Comparison of ENCODE assay signal across 9 cellular contexts in the genomic region with DNA sequence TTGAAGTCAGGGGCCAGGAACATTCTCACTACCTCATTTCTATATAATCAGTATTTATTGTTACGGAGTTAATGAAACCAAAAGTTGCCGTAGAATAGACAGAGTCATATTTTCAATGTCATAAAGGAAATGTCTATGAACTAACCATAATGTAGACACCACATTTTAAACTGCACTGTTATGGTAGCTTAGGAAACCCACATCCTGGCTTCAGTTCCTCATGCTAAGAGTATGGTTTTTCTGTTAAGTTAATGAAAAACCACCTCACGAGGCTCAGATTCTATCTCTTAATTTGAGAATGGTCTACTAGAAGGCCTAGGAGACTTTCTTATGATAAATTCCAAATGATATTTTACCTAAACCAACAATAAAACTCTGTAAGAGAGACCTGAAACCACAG.
A peak's percentile ranks its signal among the peaks of the same experiment; 100 is the strongest.
DNase-seq lines count a peak whose midpoint lies in the region; ATAC-seq and TF ChIP-seq lines count a peak whose summit lies in the region.
"Had no signal": no experiment of that assay in that cellular context is flagged by ENCODE, and none has a peak within 500 bp of the region (broad histone marks: within the 10 kb centered on the region; RNA-seq: fewer than 3 reads in every experiment).

No MANE protein-coding gene starts in this region.

- ATAC-seq in GM19455 (IDR thresholded peaks at IDR 0.05; ENCODE audit: unreplicated experiment) (peak; percentile 99), HG03159 (IDR thresholded peaks at IDR 0.05; ENCODE audit: unreplicated experiment) (peak; percentile 100), PC-3 (no peak), SK-N-SH treated with all-trans-retinoic acid at 6 μM for 48 hours (no peak)

- H3K4me1 ChIP-seq in osteoblast (ENCODE audit: insufficient read depth, low read length) (peaks cover 6% of the 10 kb centered on the region), PC-3 (ENCODE audit: insufficient read depth, low read length) (peaks cover 6% of the 10 kb centered on the region)

- TF ChIP-seq CTCF in GM13976 (IDR thresholded peaks at IDR 0.05; ENCODE audit: borderline replicate concordance, control extremely low read depth, extremely low read depth, insufficient read depth, missing control alignments), result no peak
- TF ChIP-seq CTCF in osteoblast (IDR thresholded peaks at IDR 0.05; ENCODE audit: extremely low read depth, low read depth, low read length), result no peak
- TF ChIP-seq CTCF in PC-3 (conservative IDR thresholded peaks at IDR 0.05; ENCODE audit: low read depth, low read length), result no peak

- no peak overlapping the region for H3K4me2 ChIP-seq in osteoblast (ENCODE audit: insufficient read depth, low read length)
- no peak overlapping the region for H3K4me2 ChIP-seq in PC-3 (ENCODE audit: low read length)

- peak overlapping the region; percentile 2 for H3K27ac Mint-ChIP-seq in activated naive CD8-positive, alpha-beta T cell treated with anti-CD3 and anti-CD28 coated beads for 36 hours

- no peak overlapping the region for H3K4me3 Mint-ChIP-seq in activated naive CD8-positive, alpha-beta T cell treated with anti-CD3 and anti-CD28 coated beads for 36 hours

- intact Hi-C loops in PC-3 (cut with micrococcal nuclease), result loop anchor here (5.0 kb wide), 1 partner anchor 176 kb away; no protein-coding TSS in a partner anchor

- CTCF ChIA-PET in PC-3 (lab: Charles Lee), result no interaction called here

- no peaks in the 10 kb centered on the region for H3K27me3 Mint-ChIP-seq in activated naive CD8-positive, alpha-beta T cell treated with anti-CD3 and anti-CD28 coated beads for 36 hours

- BruUV-seq in PC-3 (replicated peaks; lab: Mats Ljungman, UMichigan), result no TSS peak

- H3K9me3 Mint-ChIP-seq in activated naive CD8-positive, alpha-beta T cell treated with anti-CD3 and anti-CD28 coated beads for 36 hours, result peaks cover 2% of the 10 kb centered on the region

- H4K20me1 ChIP-seq in osteoblast (ENCODE audit: insufficient read depth, low read length) (no peaks in the 10 kb centered on the region), PC-3 (ENCODE audit: low read length) (no peaks in the 10 kb centered on the region)

- H3K9me3 ChIP-seq in osteoblast (ENCODE audit: low read depth, low read length) (no peaks in the 10 kb centered on the region), PC-3 (ENCODE audit: low read length) (no peaks in the 10 kb centered on the region)

- POLR2A ChIA-PET in PC-3 (lab: Charles Lee; ENCODE audit: unreplicated experiment), result no interaction called here

- no peak overlapping the region for H3K27ac ChIP-seq in osteoblast (ENCODE audit: low read depth, low read length)
- no peak overlapping the region for H3K27ac ChIP-seq in PC-3 (ENCODE audit: low read length)

- H3K36me3 ChIP-seq in osteoblast (ENCODE audit: insufficient read depth, low read length), result no peaks in the 10 kb centered on the region
- H3K36me3 ChIP-seq in PC-3 (ENCODE audit: low read depth, low read length), result no peaks in the 10 kb centered on the region

- no peaks in the 10 kb centered on the region for H3F3A ChIP-seq in PC-3 (ENCODE audit: low read length, unreplicated experiment)

- H3K4me1 Mint-ChIP-seq in activated naive CD8-positive, alpha-beta T cell treated with anti-CD3 and anti-CD28 coated beads for 36 hours, result peaks cover 17% of the 10 kb centered on the region

- H3K36me3 Mint-ChIP-seq in activated naive CD8-positive, alpha-beta T cell treated with anti-CD3 and anti-CD28 coated beads for 36 hours, result no peaks in the 10 kb centered on the region

- H2AFZ ChIP-seq in osteoblast (ENCODE audit: low read length) (no peak overlapping the region), PC-3 (ENCODE audit: low read length) (no peak overlapping the region)

- H3K27me3 ChIP-seq in osteoblast (ENCODE audit: insufficient read depth, low read length), result no peaks in the 10 kb centered on the region
- H3K27me3 ChIP-seq in PC-3 (ENCODE audit: low read length), result no peaks in the 10 kb centered on the region

- DNase-seq in GM13976 (ENCODE audit: low spot score), result peak; percentile 34
- no peak for DNase-seq in activated naive CD8-positive, alpha-beta T cell treated with anti-CD3 and anti-CD28 coated beads for 36 hours
- DNase-seq in osteoblast (ENCODE audit: insufficient read length, low spot score, missing footprints), result no peak
- no peak for DNase-seq in PC-3
- DNase-seq in T-helper 9 cell, result no peak
- DNase-seq: stimulated activated CD4-positive, alpha-beta T cell treated with anti-CD3 and anti-CD28 coated beads, Interleukin-1b, Interleukin-23, amount 100 ng/mL, for 48 hours had no signal

- in situ Hi-C loops in GM13976 (cut with MboI; ENCODE audit: low sequenced_read_pairs, unreplicated experiment), result loop anchor here (25.0 kb wide), 1 partner anchor 474 kb away; no protein-coding TSS in a partner anchor

- no peaks in the 10 kb centered on the region for H3K9me2 ChIP-seq in PC-3 (replicated peaks; ENCODE audit: low read length)

- no peak overlapping the region for H3K9ac ChIP-seq in PC-3 (ENCODE audit: low read length)

- H3K4me3 ChIP-seq in osteoblast (ENCODE audit: insufficient read depth, low read length), result no peak overlapping the region
- no peak overlapping the region for H3K4me3 ChIP-seq in PC-3 (ENCODE audit: low read length)

- H3K79me2 ChIP-seq in osteoblast (ENCODE audit: insufficient read depth, low read length) (no peaks in the 10 kb centered on the region), PC-3 (ENCODE audit: low read length) (no peaks in the 10 kb centered on the region)

TF ChIP-seq in SK-N-SH treated with all-trans-retinoic acid at 6 μM for 48 hours, 23 proteins besides CTCF, POLR2A, EP300 and RAD21:
- TF ChIP-seq TCF4 (CRISPR knock-in tag; IDR thresholded peaks at IDR 0.05; ENCODE audit: borderline replicate concordance), result no peak
- no peak for TF ChIP-seq RARB (CRISPR knock-in tag; IDR thresholded peaks at IDR 0.05)
- TF ChIP-seq ESRRG (CRISPR knock-in tag; IDR thresholded peaks at IDR 0.05), result no peak
- TF ChIP-seq, protein P1, sequence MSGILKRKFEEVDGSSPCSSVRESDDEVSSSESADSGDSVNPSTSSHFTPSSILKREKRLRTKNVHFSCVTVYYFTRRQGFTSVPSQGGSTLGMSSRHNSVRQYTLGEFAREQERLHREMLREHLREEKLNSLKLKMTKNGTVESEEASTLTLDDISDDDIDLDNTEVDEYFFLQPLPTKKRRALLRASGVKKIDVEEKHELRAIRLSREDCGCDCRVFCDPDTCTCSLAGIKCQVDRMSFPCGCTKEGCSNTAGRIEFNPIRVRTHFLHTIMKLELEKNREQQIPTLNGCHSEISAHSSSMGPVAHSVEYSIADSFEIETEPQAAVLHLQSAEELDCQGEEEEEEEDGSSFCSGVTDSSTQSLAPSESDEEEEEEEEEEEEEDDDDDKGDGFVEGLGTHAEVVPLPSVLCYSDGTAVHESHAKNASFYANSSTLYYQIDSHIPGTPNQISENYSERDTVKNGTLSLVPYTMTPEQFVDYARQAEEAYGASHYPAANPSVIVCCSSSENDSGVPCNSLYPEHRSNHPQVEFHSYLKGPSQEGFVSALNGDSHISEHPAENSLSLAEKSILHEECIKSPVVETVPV (CRISPR knock-in tag; IDR thresholded peaks at IDR 0.05), result no peak
- TF ChIP-seq SNAI2 (CRISPR knock-in tag; IDR thresholded peaks at IDR 0.05), result no peak

Comparison
In these comparisons a context has a peak if more than half of its experiments do, and no peak if none do; other contexts are left out.
1. ATAC-seq: peak in GM19455 (single experiment) and HG03159 (single experiment); none in PC-3 (single experiment) and SK-N-SH treated with all-trans-retinoic acid at 6 μM for 48 hours (single experiment).